ENCODE assay signal across 8 cellular contexts in genomic region chr2:48946444-48947048, GRCh38.
DNase-seq lines count a peak whose midpoint lies in the region; ATAC-seq and TF ChIP-seq lines count a peak whose summit lies in the region.

No MANE protein-coding gene starts in this region.

- no peak overlapping the region for H3K27ac ChIP-seq in GM23248
- no peak overlapping the region for H3K27ac ChIP-seq in hepatocyte

- H3K9ac ChIP-seq in GM23248: no peak overlapping the region

- peak; percentile 77 for ATAC-seq in Right ventricle myocardium inferior

- H3K4me3 ChIP-seq in GM23248: no peak overlapping the region
- H3K4me3 ChIP-seq in hepatocyte: no peak overlapping the region
- no peak overlapping the region for H3K4me3 ChIP-seq in skeletal muscle cell (ENCODE audit: low read depth, low read length)

- H3K4me1 ChIP-seq in GM23248 (ENCODE audit: insufficient read depth) (no peaks in the 10 kb centered on the region), hepatocyte (ENCODE audit: insufficient read depth) (no peaks in the 10 kb centered on the region)

- no peak for DNase-seq in Right ventricle myocardium inferior (ENCODE audit: missing footprints)
- no peak for DNase-seq in cardiac septum (ENCODE audit: low spot score)
- DNase-seq in GM23248: peak; percentile 62
- peak; percentile 37 for DNase-seq in HuH-7 (ENCODE audit: low spot score)
- DNase-seq in NOMO-1 treated with DMSO at 0.1 percent for 48 hours (lab: John Stamatoyannopoulos, UW; ENCODE audit: unreplicated experiment): peak; percentile 67
- peak; percentile 1 for DNase-seq in amniotic stem cell (lab: John Stamatoyannopoulos, UW)
- peak; percentile 69 for DNase-seq in hepatocyte (ENCODE audit: low spot score)
- DNase-seq in skeletal muscle cell (ENCODE audit: low read depth): peak; percentile 8

- in situ Hi-C loops in GM23248 (cut with MboI): loop anchor here (25.0 kb wide), 1 partner anchor 334 kb away; the partner anchor contains the start of gene GTF2A1L

- H3K27me3 ChIP-seq in GM23248 (replicated peaks; ENCODE audit: insufficient read depth) (peaks cover 5% of the 10 kb centered on the region; the same call in 1 of the 2 replicates), hepatocyte (no peaks in the 10 kb centered on the region)

- H3F3A ChIP-seq in GM23248 (ENCODE audit: insufficient read depth): no peaks in the 10 kb centered on the region

- H3K4me2 ChIP-seq in GM23248 (ENCODE audit: unreplicated experiment) (no peak overlapping the region), hepatocyte (no peak overlapping the region)

- intact Hi-C loops in Right ventricle myocardium inferior (cut with DNase I) (loop anchor here (5.0 to 10.0 kb wide), 5 partner anchors 76 to 1198 kb away; no protein-coding TSS in a partner anchor), cardiac septum (cut with DNase I) (loop anchor here (5.0 to 10.0 kb wide), 2 partner anchors 1196 to 1548 kb away; no protein-coding TSS in a partner anchor)

- no peak overlapping the region for H2AFZ ChIP-seq in GM23248
- H2AFZ ChIP-seq in hepatocyte: no peak overlapping the region

- peak; percentile 92 for TF ChIP-seq CTCF in hepatocyte (IDR thresholded peaks at IDR 0.05; ENCODE audit: poor library complexity)

- WGBS in GM23248 (ENCODE audit: low coverage in 1 of 2, low lambda C conversion rate in 2 of 2, missing lambda C conversion rate in 2 of 2), 2 experiments: 43 to 48% methylated on average over 2 of the region's 2 CpGs
- WGBS in hepatocyte (ENCODE audit: low lambda C conversion rate, missing lambda C conversion rate): 50% methylated on average over 2 of the region's 2 CpGs

- H4K20me1 ChIP-seq in GM23248 (ENCODE audit: insufficient read depth) (no peaks in the 10 kb centered on the region), hepatocyte (ENCODE audit: insufficient read depth, poor library complexity, severe bottlenecking) (no peaks in the 10 kb centered on the region)

- no peaks in the 10 kb centered on the region for H3K36me3 ChIP-seq in GM23248 (ENCODE audit: low read depth)
- H3K36me3 ChIP-seq in hepatocyte (replicated peaks; ENCODE audit: insufficient read depth, low read depth): no peaks in the 10 kb centered on the region

- H3K9me2 ChIP-seq in GM23248 (ENCODE audit: insufficient read depth) (no peaks in the 10 kb centered on the region), hepatocyte (replicated peaks; ENCODE audit: insufficient read depth) (no peaks in the 10 kb centered on the region)

- no peaks in the 10 kb centered on the region for H3K79me2 ChIP-seq in GM23248 (ENCODE audit: insufficient read depth)
- no peaks in the 10 kb centered on the region for H3K79me2 ChIP-seq in hepatocyte

- H3K9me3 ChIP-seq in GM23248 (ENCODE audit: low read depth) (no peaks in the 10 kb centered on the region), hepatocyte (ENCODE audit: low read depth) (no peaks in the 10 kb centered on the region)

Comparison
In these comparisons a context has a peak if more than half of its experiments do, and no peak if none do; other contexts are left out.
1. DNase-seq: peak in GM23248 (single experiment), HuH-7 (single experiment), NOMO-1 treated with DMSO at 0.1 percent for 48 hours (single experiment), amniotic stem cell (single experiment), hepatocyte (single experiment) and skeletal muscle cell (single experiment); none in Right ventricle myocardium inferior (single experiment) and cardiac septum (single experiment).